In genomic region chr13:63081400-63082014, GRCh38 we compare ENCODE assay signal across 8 cellular contexts.
"Had no signal": no experiment of that assay in that cellular context is flagged by ENCODE, and none has a peak within 500 bp of the region (broad histone marks: within the 10 kb centered on the region; RNA-seq: fewer than 3 reads in every experiment).

No MANE protein-coding gene starts in this region.

- DNase-seq: IMR-90, KBM-7, KG1 had no signal

- H3K4me2 ChIP-seq: KMS-11 had no signal

- ATAC-seq: HepG2, K562 had no signal

- H3K4me3 ChIP-seq: K562 had no signal

- FAIRE-seq: HepG2, HTR-8/SVneo, K562 had no signal

- H3K9ac ChIP-seq: KMS-11 had no signal

- H3K27ac ChIP-seq: HL-60, KMS-11 had no signal
